21 cellular contexts compared by ENCODE assay signal in the genomic region with DNA sequence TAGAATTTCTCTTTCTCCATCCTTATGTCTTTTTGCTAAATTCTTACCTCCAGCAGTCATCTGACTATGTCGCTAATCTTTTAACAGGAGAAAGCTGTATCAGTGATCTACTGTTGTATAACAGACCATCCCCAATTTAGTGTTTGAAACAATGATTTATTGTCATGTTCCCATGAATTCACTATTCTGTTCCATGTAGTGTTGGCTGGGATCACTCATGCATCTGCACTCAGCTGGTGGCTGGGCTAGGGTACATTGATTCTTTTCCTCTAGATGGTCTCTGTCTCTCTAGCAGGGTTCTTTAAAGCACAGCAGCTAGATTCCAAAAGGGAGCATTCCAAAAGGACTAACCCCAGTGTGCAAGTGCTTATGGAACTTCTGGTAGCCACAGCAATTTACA.
"Had no signal": no experiment of that assay in that cellular context is flagged by ENCODE, and none has a peak within 500 bp of the region (broad histone marks: within the 10 kb centered on the region; RNA-seq: fewer than 3 reads in every experiment).

No MANE protein-coding gene starts in this region.

- DNase-seq: colonic mucosa; dermis blood vessel endothelial cell; effector CD4-positive, alpha-beta T cell; endodermal cell; erythroblast; foreskin keratinocyte; kidney; left colon; left ventricle myocardium superior; mesenchymal stem cell; naive B cell; right cardiac atrium; small intestine; stimulated activated CD4-positive, alpha-beta T cell treated with anti-CD3 and anti-CD28 coated beads, Interleukin-4, amount 100 ng/mL, for 1 hour; stimulated activated CD8-positive, alpha-beta memory T cell treated with anti-CD3 and anti-CD28 coated beads, Interleukin-4, amount 100 ng/mL, for 48 hours; stimulated activated naive CD8-positive, alpha-beta T cell treated with anti-CD3 and anti-CD28 coated beads, Interleukin-15, Interleukin-2, amounts not matched to agents 100 U/mL and 50 U/mL, for 24 hours; transverse colon had no signal

- H3K27me3 ChIP-seq: colonic mucosa had no signal

- ATAC-seq: foreskin keratinocyte; left colon; left ventricle myocardium superior; right cardiac atrium; stimulated activated effector memory CD8-positive, alpha-beta T cell treated with anti-CD3 and anti-CD28 coated beads, Interleukin-12 subunit alpha, Interleukin-12 subunit beta, amount 100 ng/mL, for 72 hours; stimulated activated naive CD8-positive, alpha-beta T cell treated with anti-CD3 and anti-CD28 coated beads, Interleukin-15, Interleukin-2, amounts not matched to agents 100 U/mL and 50 U/mL, for 24 hours had no signal

- H3K36me3 ChIP-seq: colonic mucosa, thoracic aorta, transverse colon had no signal

- H3K9me3 ChIP-seq: colonic mucosa, thoracic aorta, transverse colon had no signal

- H3K4me3 ChIP-seq: colonic mucosa, hepatocyte, lung, thoracic aorta, transverse colon had no signal

- H3K4me1 ChIP-seq: colonic mucosa, foreskin keratinocyte had no signal

- H3K27ac ChIP-seq: colonic mucosa, foreskin keratinocyte, hepatocyte, thoracic aorta, transverse colon had no signal
